19 cellular contexts compared by ENCODE assay signal in genomic region chr16:11418506-11418905, GRCh38.
"Had no signal": no experiment of that assay in that cellular context is flagged by ENCODE, and none has a peak within 500 bp of the region (broad histone marks: within the 10 kb centered on the region; RNA-seq: fewer than 3 reads in every experiment).

No MANE protein-coding gene starts in this region.

- H3K4me1 ChIP-seq: SJCRH30 had no signal

- H3K4me2 ChIP-seq: KMS-11 had no signal

- H3K27me3 ChIP-seq: brain microvascular endothelial cell, cardiac muscle cell, SJCRH30 had no signal

- H3K9me3 ChIP-seq: SJCRH30 had no signal

- DNase-seq: activated B cell treated with CpG ODN at 0.5 μM for 24 hours; activated CD4-positive, alpha-beta memory T cell treated with anti-CD3 and anti-CD28 coated beads, Interleukin-2, amount 10 ng/mL, durations not matched to agents 7 days and 5 days; activated CD4-positive, alpha-beta T cell treated with anti-CD3 and anti-CD28 coated beads, Interleukin-2, amount 50 U/mL, for 1 hour; activated gamma-delta T cell; activated naive CD4-positive, alpha-beta T cell treated with anti-CD3 and anti-CD28 coated beads for 36 hours; activated T-cell treated with anti-CD3 and anti-CD28 coated beads for 4 hours; activated T-cell treated with anti-CD3 and anti-CD28 coated beads, Interleukin-2, amount 50 U/mL, for 48 hours; amygdala; brain microvascular endothelial cell; cerebellar nuclear complex; NCI-H1105; NCI-H1436; NCI-H1694 treated with DMSO at 0.1 percent for 48 hours; NCI-H2029 treated with DMSO at 0.1 percent for 48 hours; NCI-H446; NCI-H524; SJCRH30 had no signal

- H3K9ac ChIP-seq: KMS-11 had no signal

- H3K27ac ChIP-seq: brain microvascular endothelial cell, cardiac muscle cell, KMS-11, SJCRH30 had no signal

- H3K36me3 ChIP-seq: brain microvascular endothelial cell, cardiac muscle cell, SJCRH30 had no signal

- H3K4me3 ChIP-seq: cardiac muscle cell, SJCRH30 had no signal
